1 cellular context compared by ENCODE assay signal in genomic region chr16:67939507-67940435, GRCh38.
TF ChIP-seq lines count a peak whose summit lies in the region.

No MANE protein-coding gene starts in this region.

TF ChIP-seq in K562, 482 proteins besides CTCF, POLR2A, EP300 and RAD21 (continued from another document):
- 0 out of 2 replicates have a peak, but pooled peaks have one; percentile 45 for TF ChIP-seq USF1 (CRISPR knock-in tag; IDR thresholded peaks at IDR 0.05)
- TF ChIP-seq TRIM25 (IDR thresholded peaks at IDR 0.05; ENCODE audit: borderline replicate concordance) = no peak
- no peak for TF ChIP-seq BMI1 (IDR thresholded peaks at IDR 0.05; ENCODE audit: low read length)
- no peak for TF ChIP-seq SFPQ (IDR thresholded peaks at IDR 0.05; ENCODE audit: low read depth, low read length)
- no peak for TF ChIP-seq MLX (CRISPR knock-in tag; conservative IDR thresholded peaks at IDR 0.05)
- no peak for TF ChIP-seq ZNF354B (CRISPR knock-in tag; IDR thresholded peaks at IDR 0.05)
- no peak for TF ChIP-seq ZBTB2 (IDR thresholded peaks at IDR 0.05)
- no peak for TF ChIP-seq THRB (CRISPR knock-in tag; conservative IDR thresholded peaks at IDR 0.05)
- no peak for TF ChIP-seq FOXJ3 (CRISPR knock-in tag; IDR thresholded peaks at IDR 0.05)
- no peak for TF ChIP-seq MYC (IDR thresholded peaks at IDR 0.05; ENCODE audit: low read depth, low read length)
- TF ChIP-seq MYC (CRISPR knock-in tag; IDR thresholded peaks at IDR 0.05; ENCODE audit: borderline replicate concordance, low read depth) = no peak
- TF ChIP-seq ZBTB9 (CRISPR knock-in tag; IDR thresholded peaks at IDR 0.05) = no peak
- TF ChIP-seq TCF3 (CRISPR knock-in tag; IDR thresholded peaks at IDR 0.05) = no peak
- TF ChIP-seq SMARCA4 (IDR thresholded peaks at IDR 0.05) = no peak
- no peak for TF ChIP-seq ZNF175 (CRISPR knock-in tag; IDR thresholded peaks at IDR 0.05; ENCODE audit: low read depth)
- no peak for TF ChIP-seq NFE2L1 (tag; IDR thresholded peaks at IDR 0.05; ENCODE audit: borderline replicate concordance, low read depth)
- no peak for TF ChIP-seq WHSC1 (IDR thresholded peaks at IDR 0.05; ENCODE audit: low read length)
- TF ChIP-seq CBFA2T3 (IDR thresholded peaks at IDR 0.05) = no peak
- no peak for TF ChIP-seq KLF6 (CRISPR knock-in tag; IDR thresholded peaks at IDR 0.05; ENCODE audit: borderline replicate concordance)
- TF ChIP-seq MECOM (CRISPR knock-in tag; IDR thresholded peaks at IDR 0.05) = no peak
TF ChIP-seq in K562: peak in this region for 11.
